Comparison of ENCODE assay signal across 8 cellular contexts in genomic region chr15:48331796-48332641, GRCh38. TPM values are rescaled to one million over a fixed set of nuclear protein-coding genes. Genes with fewer than 3 reads are reported as not detected.
DNase-seq lines count a peak whose midpoint lies in the region; ATAC-seq and TF ChIP-seq lines count a peak whose summit lies in the region.

No MANE protein-coding gene starts in this region.

- peaks cover 38% of the 10 kb centered on the region for H3K4me1 Mint-ChIP-seq in nephron
- H3K4me1 Mint-ChIP-seq in stimulated activated naive CD8-positive, alpha-beta T cell treated with anti-CD3 and anti-CD28 coated beads, Interleukin-15, amount 100 ng/mL, for 72 hours, result peaks cover 48% of the 10 kb centered on the region

- peaks cover 14% of the 10 kb centered on the region for H3K79me2 ChIP-seq in fibroblast of lung (ENCODE audit: control insufficient read depth, insufficient read depth, low read length)

- H3K27me3 Mint-ChIP-seq in nephron (ENCODE audit: low read depth), result no peaks in the 10 kb centered on the region
- H3K27me3 Mint-ChIP-seq in stimulated activated naive CD8-positive, alpha-beta T cell treated with anti-CD3 and anti-CD28 coated beads, Interleukin-15, amount 100 ng/mL, for 72 hours, result no peaks in the 10 kb centered on the region

- DNase-seq in COR-L47 (lab: John Stamatoyannopoulos, UW), result peak; percentile 79
- peak; percentile 88 for DNase-seq in OCI-M1 (lab: John Stamatoyannopoulos, UW)
- DNase-seq in activated T-helper 1 cell treated with Interleukin-2 at 50 U/mL for 16 hours (ENCODE audit: low read depth), result peak; percentile 50
- peak in 1 of 2 donors; percentile 54 for DNase-seq in fibroblast of lung (ENCODE audit: low read depth in 2 of 2)
- DNase-seq in stimulated activated naive CD8-positive, alpha-beta T cell treated with anti-CD3 and anti-CD28 coated beads, Interleukin-15, amount 100 ng/mL, for 72 hours, result peak; percentile 75 to 79

- H4K20me1 ChIP-seq in fibroblast of lung (ENCODE audit: control insufficient read depth, extremely low read depth, insufficient read depth, low read length), result no peaks in the 10 kb centered on the region

- no peaks in the 10 kb centered on the region for H3K9me3 ChIP-seq in fibroblast of lung (ENCODE audit: control insufficient read depth, insufficient read depth, low read depth, low read length)

- no peaks in the 10 kb centered on the region for H3K27me3 ChIP-seq in fibroblast of lung (ENCODE audit: control insufficient read depth, insufficient read depth, low read length)

- no peaks in the 10 kb centered on the region for H3K9me3 Mint-ChIP-seq in nephron
- no peaks in the 10 kb centered on the region for H3K9me3 Mint-ChIP-seq in stimulated activated naive CD8-positive, alpha-beta T cell treated with anti-CD3 and anti-CD28 coated beads, Interleukin-15, amount 100 ng/mL, for 72 hours

- peak overlapping the region; percentile 61 to 98 (median 95) for H3K27ac Mint-ChIP-seq in nephron
- peak overlapping the region; percentile 97 to 100 for H3K27ac Mint-ChIP-seq in stimulated activated naive CD8-positive, alpha-beta T cell treated with anti-CD3 and anti-CD28 coated beads, Interleukin-15, amount 100 ng/mL, for 72 hours

- TF ChIP-seq CTCF in fibroblast of lung (conservative IDR thresholded peaks at IDR 0.05 in 1 of 2, IDR thresholded peaks at IDR 0.05 in 1 of 2; ENCODE audit: low read depth in 1 of 2, low read length in 2 of 2) (no peak), nephron (IDR thresholded peaks at IDR 0.05; ENCODE audit: unreplicated experiment in 3 of 3) (no peak)

- peak overlapping the region; percentile 95 for H3K27ac ChIP-seq in fibroblast of lung (ENCODE audit: insufficient read depth, low read length)

- H3K36me3 Mint-ChIP-seq in nephron (ENCODE audit: low read depth), result peaks cover 15% of the 10 kb centered on the region

- H3K36me3 ChIP-seq in fibroblast of lung (ENCODE audit: control insufficient read depth, insufficient read depth, low read length), result peaks cover 7% of the 10 kb centered on the region

- H3K4me3 Mint-ChIP-seq in nephron, result peak overlapping the region; percentile 97 to 100 (median 100)
- peak overlapping the region; percentile 88 to 94 for H3K4me3 Mint-ChIP-seq in stimulated activated naive CD8-positive, alpha-beta T cell treated with anti-CD3 and anti-CD28 coated beads, Interleukin-15, amount 100 ng/mL, for 72 hours

- H3K4me2 ChIP-seq in fibroblast of lung (ENCODE audit: extremely low read depth, insufficient read depth, low read length), result peak overlapping the region; percentile 92

- H3K9ac ChIP-seq in fibroblast of lung (ENCODE audit: insufficient read depth, low read length), result peak overlapping the region; percentile 95

- peak overlapping the region; percentile 60 for H2AFZ ChIP-seq in fibroblast of lung (ENCODE audit: low read length)

- H3K4me1 ChIP-seq in fibroblast of lung (ENCODE audit: control insufficient read depth, extremely low read depth, insufficient read depth, low read length), result peaks cover 7% of the 10 kb centered on the region

- ATAC-seq in GM19455 (IDR thresholded peaks at IDR 0.05; ENCODE audit: unreplicated experiment) (peak; percentile 51), HG03575 (IDR thresholded peaks at IDR 0.05; ENCODE audit: extremely low read depth, insufficient number of reproducible peaks, low FRiP score, unreplicated experiment) (peak; percentile 7)
- ATAC-seq in stimulated activated naive CD8-positive, alpha-beta T cell treated with anti-CD3 and anti-CD28 coated beads, Interleukin-15, amount 100 ng/mL, for 72 hours, result peak; percentile 79

- H3K4me3 ChIP-seq in fibroblast of lung (replicated peaks in 1 of 4; ENCODE audit: control extremely low read depth in 1 of 4, insufficient read depth in 1 of 4, low read depth in 3 of 4, low read length in 4 of 4), result peak overlapping the region; percentile 70 to 95 (median 84)

RNA-seq across cellular contexts. Expression of gene DUT, which starts 0.8 kb away (rescaled TPM):
- 41.6 and 47.6 TPM in 2 replicates for total RNA-seq in fibroblast of lung
- 52.9 and 78.8 TPM in 2 replicates for polyA plus RNA-seq in fibroblast of lung
- 68.1 and 110 TPM in 2 replicates for polyA plus RNA-seq in fibroblast of lung (2012)
- polyA minus RNA-seq in fibroblast of lung (ENCODE audit: low replicate concordance), result 1.9 and 4.6 TPM in 2 replicates

Comparison
In these comparisons a context has a peak if more than half of its experiments do, and no peak if none do; other contexts are left out.
1. ATAC-seq: peak in every context shown above with its lines; median percentile 79 in stimulated activated naive CD8-positive, alpha-beta T cell treated with anti-CD3 and anti-CD28 coated beads, Interleukin-15, amount 100 ng/mL, for 72 hours; 51 in GM19455; 7 in HG03575.